ENCODE assay signal across 1 cellular context in the genomic region with DNA sequence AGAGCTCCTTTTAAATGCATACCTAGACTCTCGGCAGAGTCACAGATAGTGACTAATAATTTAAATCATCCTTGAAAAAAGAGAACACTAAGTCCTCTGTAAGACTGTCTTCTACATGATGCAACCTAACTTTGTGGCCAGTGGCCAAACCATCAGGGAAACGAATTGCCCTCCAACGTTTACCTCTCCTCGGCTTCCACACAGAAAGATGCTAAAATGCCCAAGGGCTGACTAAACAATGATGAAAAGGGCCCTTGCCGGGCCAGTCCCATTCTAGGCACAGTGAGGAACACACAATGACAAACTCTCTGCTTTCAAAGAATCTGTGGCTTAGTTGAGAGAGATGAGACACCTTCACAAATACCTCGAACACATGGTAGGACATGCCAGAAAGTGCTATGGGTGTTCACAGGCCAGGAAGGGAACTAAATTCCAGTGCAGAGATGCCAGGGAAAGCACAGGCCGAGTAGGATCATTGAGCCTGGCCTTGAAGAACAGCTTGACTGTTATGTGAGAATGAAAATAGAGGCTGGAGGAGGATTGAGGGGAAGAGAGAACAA.
TF ChIP-seq lines count a peak whose summit lies in the region.

No MANE protein-coding gene starts in this region.

TF ChIP-seq in GM23338, 12 proteins besides CTCF, POLR2A, EP300 and RAD21 (continued from another document):
- TF ChIP-seq ZNF114 (CRISPR knock-in tag; IDR thresholded peaks at IDR 0.05): no peak
- TF ChIP-seq, protein P1, sequence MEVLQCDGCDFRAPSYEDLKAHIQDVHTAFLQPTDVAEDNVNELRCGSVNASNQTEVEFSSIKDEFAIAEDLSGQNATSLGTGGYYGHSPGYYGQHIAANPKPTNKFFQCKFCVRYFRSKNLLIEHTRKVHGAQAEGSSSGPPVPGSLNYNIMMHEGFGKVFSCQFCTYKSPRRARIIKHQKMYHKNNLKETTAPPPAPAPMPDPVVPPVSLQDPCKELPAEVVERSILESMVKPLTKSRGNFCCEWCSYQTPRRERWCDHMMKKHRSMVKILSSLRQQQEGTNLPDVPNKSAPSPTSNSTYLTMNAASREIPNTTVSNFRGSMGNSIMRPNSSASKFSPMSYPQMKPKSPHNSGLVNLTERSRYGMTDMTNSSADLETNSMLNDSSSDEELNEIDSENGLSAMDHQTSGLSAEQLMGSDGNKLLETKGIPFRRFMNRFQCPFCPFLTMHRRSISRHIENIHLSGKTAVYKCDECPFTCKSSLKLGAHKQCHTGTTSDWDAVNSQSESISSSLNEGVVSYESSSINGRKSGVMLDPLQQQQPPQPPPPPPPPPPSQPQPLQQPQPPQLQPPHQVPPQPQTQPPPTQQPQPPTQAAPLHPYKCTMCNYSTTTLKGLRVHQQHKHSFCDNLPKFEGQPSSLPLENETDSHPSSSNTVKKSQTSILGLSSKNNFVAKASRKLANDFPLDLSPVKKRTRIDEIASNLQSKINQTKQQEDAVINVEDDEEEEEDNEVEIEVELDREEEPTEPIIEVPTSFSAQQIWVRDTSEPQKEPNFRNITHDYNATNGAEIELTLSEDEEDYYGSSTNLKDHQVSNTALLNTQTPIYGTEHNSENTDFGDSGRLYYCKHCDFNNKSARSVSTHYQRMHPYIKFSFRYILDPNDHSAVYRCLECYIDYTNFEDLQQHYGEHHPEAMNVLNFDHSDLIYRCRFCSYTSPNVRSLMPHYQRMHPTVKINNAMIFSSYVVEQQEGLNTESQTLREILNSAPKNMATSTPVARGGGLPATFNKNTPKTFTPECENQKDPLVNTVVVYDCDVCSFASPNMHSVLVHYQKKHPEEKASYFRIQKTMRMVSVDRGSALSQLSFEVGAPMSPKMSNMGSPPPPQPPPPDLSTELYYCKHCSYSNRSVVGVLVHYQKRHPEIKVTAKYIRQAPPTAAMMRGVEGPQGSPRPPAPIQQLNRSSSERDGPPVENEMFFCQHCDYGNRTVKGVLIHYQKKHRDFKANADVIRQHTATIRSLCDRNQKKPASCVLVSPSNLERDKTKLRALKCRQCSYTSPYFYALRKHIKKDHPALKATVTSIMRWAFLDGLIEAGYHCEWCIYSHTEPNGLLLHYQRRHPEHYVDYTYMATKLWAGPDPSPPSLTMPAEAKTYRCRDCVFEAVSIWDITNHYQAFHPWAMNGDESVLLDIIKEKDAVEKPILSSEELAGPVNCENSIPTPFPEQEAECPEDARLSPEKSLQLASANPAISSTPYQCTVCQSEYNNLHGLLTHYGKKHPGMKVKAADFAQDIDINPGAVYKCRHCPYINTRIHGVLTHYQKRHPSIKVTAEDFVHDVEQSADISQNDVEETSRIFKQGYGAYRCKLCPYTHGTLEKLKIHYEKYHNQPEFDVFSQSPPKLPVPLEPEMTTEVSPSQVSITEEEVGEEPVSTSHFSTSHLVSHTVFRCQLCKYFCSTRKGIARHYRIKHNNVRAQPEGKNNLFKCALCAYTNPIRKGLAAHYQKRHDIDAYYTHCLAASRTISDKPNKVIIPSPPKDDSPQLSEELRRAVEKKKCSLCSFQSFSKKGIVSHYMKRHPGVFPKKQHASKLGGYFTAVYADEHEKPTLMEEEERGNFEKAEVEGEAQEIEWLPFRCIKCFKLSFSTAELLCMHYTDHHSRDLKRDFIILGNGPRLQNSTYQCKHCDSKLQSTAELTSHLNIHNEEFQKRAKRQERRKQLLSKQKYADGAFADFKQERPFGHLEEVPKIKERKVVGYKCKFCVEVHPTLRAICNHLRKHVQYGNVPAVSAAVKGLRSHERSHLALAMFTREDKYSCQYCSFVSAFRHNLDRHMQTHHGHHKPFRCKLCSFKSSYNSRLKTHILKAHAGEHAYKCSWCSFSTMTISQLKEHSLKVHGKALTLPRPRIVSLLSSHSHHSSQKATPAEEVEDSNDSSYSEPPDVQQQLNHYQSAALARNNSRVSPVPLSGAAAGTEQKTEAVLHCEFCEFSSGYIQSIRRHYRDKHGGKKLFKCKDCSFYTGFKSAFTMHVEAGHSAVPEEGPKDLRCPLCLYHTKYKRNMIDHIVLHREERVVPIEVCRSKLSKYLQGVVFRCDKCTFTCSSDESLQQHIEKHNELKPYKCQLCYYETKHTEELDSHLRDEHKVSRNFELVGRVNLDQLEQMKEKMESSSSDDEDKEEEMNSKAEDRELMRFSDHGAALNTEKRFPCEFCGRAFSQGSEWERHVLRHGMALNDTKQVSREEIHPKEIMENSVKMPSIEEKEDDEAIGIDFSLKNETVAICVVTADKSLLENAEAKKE (CRISPR knock-in tag; IDR thresholded peaks at IDR 0.05): no peak
